30 cellular contexts compared by ENCODE assay signal in the genomic region with DNA sequence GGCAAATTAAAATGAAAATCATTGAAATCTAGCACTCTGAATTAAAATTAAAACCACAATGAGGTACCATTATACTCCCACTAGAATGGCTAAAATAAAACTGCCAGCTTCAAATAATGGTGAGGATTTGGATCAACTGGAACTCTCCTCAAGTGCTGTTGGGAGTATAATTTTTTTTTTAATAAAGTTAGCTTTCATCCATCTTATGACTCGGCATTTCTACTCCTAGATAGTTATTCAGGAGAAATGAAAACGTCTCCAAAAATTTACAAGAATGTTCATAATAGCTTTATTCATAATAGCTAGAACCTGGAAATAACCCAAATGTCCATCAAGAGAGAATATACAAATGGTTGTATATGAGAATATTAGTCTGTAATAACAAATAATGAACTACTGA.
"Had no signal": no experiment of that assay in that cellular context is flagged by ENCODE, and none has a peak within 500 bp of the region (broad histone marks: within the 10 kb centered on the region; RNA-seq: fewer than 3 reads in every experiment).

No MANE protein-coding gene starts in this region.

- H3K9ac ChIP-seq: neural progenitor cell had no signal

- ATAC-seq: left cardiac atrium; left lobe of liver; lower lobe of right lung; natural killer cell; sciatic nerve; stimulated activated naive B cell treated with anti-CD40 and anti-IgM and Interleukin-4, amounts not matched to agents 10 μg/mL and 1 μg/mL and 100 μg/mL, for 72 hours; stimulated activated naive CD8-positive, alpha-beta T cell treated with anti-CD3 and anti-CD28 coated beads, Interleukin-15, Interleukin-2, amounts not matched to agents 100 U/mL and 50 U/mL, for 24 hours had no signal

- H3K27ac Mint-ChIP-seq: natural killer cell; neural progenitor cell; progenitor cell of endocrine pancreas; stimulated activated naive B cell treated with anti-CD40 and anti-IgM and Interleukin-4, amounts not matched to agents 10 μg/mL and 1 μg/mL and 100 μg/mL, for 72 hours had no signal

- H2AFZ ChIP-seq: neural progenitor cell had no signal

- DNase-seq: kidney glomerular epithelial cell; left cardiac atrium; lower lobe of right lung; mammary epithelial cell; mesenchymal stem cell; naive B cell; natural killer cell; nephron progenitor cell; occipital lobe; ovary; stimulated activated CD4-positive, alpha-beta T cell treated with anti-CD3 and anti-CD28 coated beads, Interleukin-12 subunit alpha, Interleukin-12 subunit beta, amount 100 ng/mL, for 4 hours; stimulated activated CD4-positive, alpha-beta T cell treated with anti-CD3 and anti-CD28 coated beads, Interleukin-15, amount 100 ng/mL, for 24 hours; stimulated activated CD4-positive, alpha-beta T cell treated with anti-CD3 and anti-CD28 coated beads, Interleukin-2, amount 100 ng/mL, for 24 hours; stimulated activated CD4-positive, alpha-beta T cell treated with anti-CD3 and anti-CD28 coated beads, Interleukin-4, amount 100 ng/mL, for 1 hour; stimulated activated naive B cell treated with anti-CD40 and anti-IgM and Interleukin-4, amounts not matched to agents 10 μg/mL and 1 μg/mL and 100 μg/mL, for 72 hours; stimulated activated naive CD8-positive, alpha-beta T cell treated with anti-CD3 and anti-CD28 coated beads, Interleukin-15, Interleukin-2, amounts not matched to agents 100 U/mL and 50 U/mL, for 24 hours; stomach; testis; thyroid gland; transverse colon had no signal

- H3K4me1 ChIP-seq: lower lobe of right lung, neural progenitor cell, right atrium auricular region, testis had no signal

- H3K4me1 Mint-ChIP-seq: nephron progenitor cell had no signal

- H3K4me3 Mint-ChIP-seq: naive B cell; natural killer cell; nephron progenitor cell; neural progenitor cell; stimulated activated naive B cell treated with anti-CD40 and anti-IgM and Interleukin-4, amounts not matched to agents 10 μg/mL and 1 μg/mL and 100 μg/mL, for 72 hours had no signal

- H3K27me3 ChIP-seq: neural progenitor cell, neutrophil, ovary, right atrium auricular region, stomach, testis, thyroid gland, transverse colon, upper lobe of left lung, vagina had no signal

- H3K36me3 ChIP-seq: lower lobe of right lung, neural progenitor cell, neutrophil, ovary, right atrium auricular region, thyroid gland, transverse colon, upper lobe of left lung, vagina had no signal

- H3K27me3 Mint-ChIP-seq: naive B cell; progenitor cell of endocrine pancreas; stimulated activated naive B cell treated with anti-CD40 and anti-IgM and Interleukin-4, amounts not matched to agents 10 μg/mL and 1 μg/mL and 100 μg/mL, for 72 hours had no signal

- H3K9me3 Mint-ChIP-seq: naive B cell; natural killer cell; nephron progenitor cell; neural progenitor cell; stimulated activated naive B cell treated with anti-CD40 and anti-IgM and Interleukin-4, amounts not matched to agents 10 μg/mL and 1 μg/mL and 100 μg/mL, for 72 hours had no signal

- H3K4me2 ChIP-seq: neural progenitor cell had no signal

- H3K27ac ChIP-seq: lower lobe of right lung, neural progenitor cell, neutrophil, ovary, right atrium auricular region, skin epidermis, stomach, testis, thyroid gland, transverse colon, upper lobe of left lung, vagina had no signal

- H3K36me3 Mint-ChIP-seq: natural killer cell had no signal

- H3K9me3 ChIP-seq: lower lobe of right lung, neutrophil, ovary, right atrium auricular region, stomach, testis, thyroid gland, transverse colon, upper lobe of left lung, vagina had no signal

- H3K4me3 ChIP-seq: lower lobe of right lung, neural progenitor cell, ovary, right atrium auricular region, skin epidermis, stomach, testis, thyroid gland, transverse colon, upper lobe of left lung, vagina had no signal

- FAIRE-seq: keratinocyte had no signal
